Comparison of ENCODE assay signal across 1 cellular context in the genomic region with DNA sequence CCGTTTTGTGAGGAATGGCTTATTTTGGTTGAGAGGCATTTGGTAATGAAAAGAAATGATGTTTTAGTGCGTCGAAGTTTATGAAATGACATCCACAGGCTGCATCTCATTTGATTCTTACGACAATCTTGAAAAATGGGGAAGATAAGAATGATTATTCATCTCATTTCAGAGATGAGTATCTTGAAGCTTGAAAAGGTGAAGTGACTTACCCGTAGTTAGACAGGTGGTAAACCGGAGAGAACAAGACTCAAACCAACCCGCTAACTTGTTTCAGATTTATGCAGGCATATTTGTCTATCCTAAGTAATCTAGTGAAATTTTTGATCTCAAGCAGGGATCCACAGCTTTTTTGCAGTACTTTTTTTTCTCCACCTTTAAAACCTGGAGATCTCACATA.
TF ChIP-seq lines count a peak whose summit lies in the region.

No MANE protein-coding gene starts in this region.

TF ChIP-seq in GM12878, 131 proteins besides CTCF, POLR2A, EP300 and RAD21:
- TF ChIP-seq ZNF274 (IDR thresholded peaks at IDR 0.05; ENCODE audit: insufficient read depth, insufficient read length): no peak
- TF ChIP-seq SREBF2 (IDR thresholded peaks at IDR 0.05; ENCODE audit: low read length): no peak
- TF ChIP-seq, protein P1, sequence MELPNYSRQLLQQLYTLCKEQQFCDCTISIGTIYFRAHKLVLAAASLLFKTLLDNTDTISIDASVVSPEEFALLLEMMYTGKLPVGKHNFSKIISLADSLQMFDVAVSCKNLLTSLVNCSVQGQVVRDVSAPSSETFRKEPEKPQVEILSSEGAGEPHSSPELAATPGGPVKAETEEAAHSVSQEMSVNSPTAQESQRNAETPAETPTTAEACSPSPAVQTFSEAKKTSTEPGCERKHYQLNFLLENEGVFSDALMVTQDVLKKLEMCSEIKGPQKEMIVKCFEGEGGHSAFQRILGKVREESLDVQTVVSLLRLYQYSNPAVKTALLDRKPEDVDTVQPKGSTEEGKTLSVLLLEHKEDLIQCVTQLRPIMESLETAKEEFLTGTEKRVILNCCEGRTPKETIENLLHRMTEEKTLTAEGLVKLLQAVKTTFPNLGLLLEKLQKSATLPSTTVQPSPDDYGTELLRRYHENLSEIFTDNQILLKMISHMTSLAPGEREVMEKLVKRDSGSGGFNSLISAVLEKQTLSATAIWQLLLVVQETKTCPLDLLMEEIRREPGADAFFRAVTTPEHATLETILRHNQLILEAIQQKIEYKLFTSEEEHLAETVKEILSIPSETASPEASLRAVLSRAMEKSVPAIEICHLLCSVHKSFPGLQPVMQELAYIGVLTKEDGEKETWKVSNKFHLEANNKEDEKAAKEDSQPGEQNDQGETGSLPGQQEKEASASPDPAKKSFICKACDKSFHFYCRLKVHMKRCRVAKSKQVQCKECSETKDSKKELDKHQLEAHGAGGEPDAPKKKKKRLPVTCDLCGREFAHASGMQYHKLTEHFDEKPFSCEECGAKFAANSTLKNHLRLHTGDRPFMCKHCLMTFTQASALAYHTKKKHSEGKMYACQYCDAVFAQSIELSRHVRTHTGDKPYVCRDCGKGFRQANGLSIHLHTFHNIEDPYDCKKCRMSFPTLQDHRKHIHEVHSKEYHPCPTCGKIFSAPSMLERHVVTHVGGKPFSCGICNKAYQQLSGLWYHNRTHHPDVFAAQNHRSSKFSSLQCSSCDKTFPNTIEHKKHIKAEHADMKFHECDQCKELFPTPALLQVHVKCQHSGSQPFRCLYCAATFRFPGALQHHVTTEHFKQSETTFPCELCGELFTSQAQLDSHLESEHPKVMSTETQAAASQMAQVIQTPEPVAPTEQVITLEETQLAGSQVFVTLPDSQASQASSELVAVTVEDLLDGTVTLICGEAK (IDR thresholded peaks at IDR 0.05; ENCODE audit: borderline replicate concordance): no peak
- TF ChIP-seq CREB1 (IDR thresholded peaks at IDR 0.05; ENCODE audit: low read depth): peak; percentile 49
- no peak for TF ChIP-seq RELA (IDR thresholded peaks at IDR 0.05; ENCODE audit: borderline replicate concordance, partially characterized antibody)
- 0 out of 2 replicates have a peak, but pooled peaks have one; percentile 16 for TF ChIP-seq NFIC (IDR thresholded peaks at IDR 0.05; ENCODE audit: low read depth, low read length)
- no peak for TF ChIP-seq RUNX3 (IDR thresholded peaks at IDR 0.05; ENCODE audit: low read length)
- no peak for TF ChIP-seq NR2F1 (conservative IDR thresholded peaks at IDR 0.05)
- TF ChIP-seq, protein P2, sequence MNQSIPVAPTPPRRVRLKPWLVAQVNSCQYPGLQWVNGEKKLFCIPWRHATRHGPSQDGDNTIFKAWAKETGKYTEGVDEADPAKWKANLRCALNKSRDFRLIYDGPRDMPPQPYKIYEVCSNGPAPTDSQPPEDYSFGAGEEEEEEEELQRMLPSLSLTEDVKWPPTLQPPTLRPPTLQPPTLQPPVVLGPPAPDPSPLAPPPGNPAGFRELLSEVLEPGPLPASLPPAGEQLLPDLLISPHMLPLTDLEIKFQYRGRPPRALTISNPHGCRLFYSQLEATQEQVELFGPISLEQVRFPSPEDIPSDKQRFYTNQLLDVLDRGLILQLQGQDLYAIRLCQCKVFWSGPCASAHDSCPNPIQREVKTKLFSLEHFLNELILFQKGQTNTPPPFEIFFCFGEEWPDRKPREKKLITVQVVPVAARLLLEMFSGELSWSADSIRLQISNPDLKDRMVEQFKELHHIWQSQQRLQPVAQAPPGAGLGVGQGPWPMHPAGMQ (IDR thresholded peaks at IDR 0.05; ENCODE audit: borderline replicate concordance): no peak
- no peak for TF ChIP-seq ZBTB11 (CRISPR knock-in tag; IDR thresholded peaks at IDR 0.05)
- TF ChIP-seq JUNB (IDR thresholded peaks at IDR 0.05): no peak
- no peak for TF ChIP-seq HDAC2 (IDR thresholded peaks at IDR 0.05)
- TF ChIP-seq, protein P3, sequence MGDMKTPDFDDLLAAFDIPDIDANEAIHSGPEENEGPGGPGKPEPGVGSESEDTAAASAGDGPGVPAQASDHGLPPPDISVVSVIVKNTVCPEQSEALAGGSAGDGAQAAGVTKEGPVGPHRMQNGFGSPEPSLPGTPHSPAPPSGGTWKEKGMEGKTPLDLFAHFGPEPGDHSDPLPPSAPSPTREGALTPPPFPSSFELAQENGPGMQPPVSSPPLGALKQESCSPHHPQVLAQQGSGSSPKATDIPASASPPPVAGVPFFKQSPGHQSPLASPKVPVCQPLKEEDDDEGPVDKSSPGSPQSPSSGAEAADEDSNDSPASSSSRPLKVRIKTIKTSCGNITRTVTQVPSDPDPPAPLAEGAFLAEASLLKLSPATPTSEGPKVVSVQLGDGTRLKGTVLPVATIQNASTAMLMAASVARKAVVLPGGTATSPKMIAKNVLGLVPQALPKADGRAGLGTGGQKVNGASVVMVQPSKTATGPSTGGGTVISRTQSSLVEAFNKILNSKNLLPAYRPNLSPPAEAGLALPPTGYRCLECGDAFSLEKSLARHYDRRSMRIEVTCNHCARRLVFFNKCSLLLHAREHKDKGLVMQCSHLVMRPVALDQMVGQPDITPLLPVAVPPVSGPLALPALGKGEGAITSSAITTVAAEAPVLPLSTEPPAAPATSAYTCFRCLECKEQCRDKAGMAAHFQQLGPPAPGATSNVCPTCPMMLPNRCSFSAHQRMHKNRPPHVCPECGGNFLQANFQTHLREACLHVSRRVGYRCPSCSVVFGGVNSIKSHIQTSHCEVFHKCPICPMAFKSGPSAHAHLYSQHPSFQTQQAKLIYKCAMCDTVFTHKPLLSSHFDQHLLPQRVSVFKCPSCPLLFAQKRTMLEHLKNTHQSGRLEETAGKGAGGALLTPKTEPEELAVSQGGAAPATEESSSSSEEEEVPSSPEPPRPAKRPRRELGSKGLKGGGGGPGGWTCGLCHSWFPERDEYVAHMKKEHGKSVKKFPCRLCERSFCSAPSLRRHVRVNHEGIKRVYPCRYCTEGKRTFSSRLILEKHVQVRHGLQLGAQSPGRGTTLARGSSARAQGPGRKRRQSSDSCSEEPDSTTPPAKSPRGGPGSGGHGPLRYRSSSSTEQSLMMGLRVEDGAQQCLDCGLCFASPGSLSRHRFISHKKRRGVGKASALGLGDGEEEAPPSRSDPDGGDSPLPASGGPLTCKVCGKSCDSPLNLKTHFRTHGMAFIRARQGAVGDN (IDR thresholded peaks at IDR 0.05): peak; percentile 34; the same call in 1 of the 2 replicates
- TF ChIP-seq KDM1A (IDR thresholded peaks at IDR 0.05; ENCODE audit: borderline replicate concordance): no peak
